Comparison of ENCODE assay signal across 12 cellular contexts in genomic region chr2:33158482-33159003, GRCh38.
DNase-seq lines count a peak whose midpoint lies in the region; ATAC-seq and TF ChIP-seq lines count a peak whose summit lies in the region.
"Had no signal": no experiment of that assay in that cellular context is flagged by ENCODE, and none has a peak within 500 bp of the region (broad histone marks: within the 10 kb centered on the region; RNA-seq: fewer than 3 reads in every experiment).

No MANE protein-coding gene starts in this region.

- ATAC-seq in HG03095 (IDR thresholded peaks at IDR 0.05; ENCODE audit: unreplicated experiment) (no peak), GM19452 (IDR thresholded peaks at IDR 0.05; ENCODE audit: unreplicated experiment) (no peak)
- ATAC-seq: stimulated activated memory B cell treated with anti-CD40 and anti-IgM and Interleukin-4, amounts not matched to agents 10 μg/mL and 1 μg/mL and 100 μg/mL, for 72 hours; T-cell had no signal

- CTCF ChIA-PET in RWPE1 (lab: Yijun Ruan, JAX), result no interaction called here

- TF ChIP-seq CTCF in RWPE1 (conservative IDR thresholded peaks at IDR 0.05; ENCODE audit: low read depth) (no peak), GM10266 (IDR thresholded peaks at IDR 0.05; ENCODE audit: control insufficient read depth, insufficient read depth, low read depth, missing control alignments) (no peak)

- H3K4me1 ChIP-seq in rectal smooth muscle tissue (ENCODE audit: control insufficient read depth, insufficient read depth, low read length), result peaks cover 11% of the 10 kb centered on the region

- peak overlapping the region; percentile 48 for H3K4me3 ChIP-seq in rectal smooth muscle tissue (ENCODE audit: low read length)

- H3K27me3 ChIP-seq in rectal smooth muscle tissue (ENCODE audit: control insufficient read depth, insufficient read depth, low read length), result no peaks in the 10 kb centered on the region

- POLR2A ChIA-PET in RWPE1 (lab: Yijun Ruan, JAX; ENCODE audit: low non-redundant PET), result no interaction called here

- H3K27ac ChIP-seq in RWPE1 (peak overlapping the region; percentile 61; the same call in 1 of the 2 replicates), rectal smooth muscle tissue (ENCODE audit: low read depth, low read length) (peak overlapping the region; percentile 95)

- no peak overlapping the region for H3K9ac ChIP-seq in rectal smooth muscle tissue (ENCODE audit: low read length)

- DNase-seq in ELR (ENCODE audit: low read depth), result peak; percentile 91
- peak; percentile 28 for DNase-seq in RWPE1 (ENCODE audit: low spot score)
- peak; percentile 57 for DNase-seq in fibroblast of gingiva (ENCODE audit: low read depth)
- DNase-seq in GM10266 (ENCODE audit: extremely low spot score), result no peak
- no peak for DNase-seq in NCI-H1417 treated with DMSO at 0.1 percent for 48 hours (lab: John Stamatoyannopoulos, UW)
- DNase-seq: COR-L47, NCI-H1105 treated with DMSO at 0.1 percent for 48 hours, T-cell had no signal

- no peaks in the 10 kb centered on the region for H3K36me3 ChIP-seq in rectal smooth muscle tissue (ENCODE audit: control insufficient read depth, insufficient read depth, low read length)

Comparison
In these comparisons a context has a peak if more than half of its experiments do, and no peak if none do; other contexts are left out.
1. DNase-seq: peak in ELR (single experiment), RWPE1 (single experiment) and fibroblast of gingiva (single experiment); none in GM10266 (single experiment) and NCI-H1417 treated with DMSO at 0.1 percent for 48 hours (single experiment).